In genomic region chr5:107817951-107818350, GRCh38 we compare ENCODE assay signal across 1 cellular context.
TF ChIP-seq lines count a peak whose summit lies in the region.

No MANE protein-coding gene starts in this region.

TF ChIP-seq in SK-N-SH, 30 proteins besides CTCF, POLR2A, EP300 and RAD21 (continued from another document):
- TF ChIP-seq, protein P1, sequence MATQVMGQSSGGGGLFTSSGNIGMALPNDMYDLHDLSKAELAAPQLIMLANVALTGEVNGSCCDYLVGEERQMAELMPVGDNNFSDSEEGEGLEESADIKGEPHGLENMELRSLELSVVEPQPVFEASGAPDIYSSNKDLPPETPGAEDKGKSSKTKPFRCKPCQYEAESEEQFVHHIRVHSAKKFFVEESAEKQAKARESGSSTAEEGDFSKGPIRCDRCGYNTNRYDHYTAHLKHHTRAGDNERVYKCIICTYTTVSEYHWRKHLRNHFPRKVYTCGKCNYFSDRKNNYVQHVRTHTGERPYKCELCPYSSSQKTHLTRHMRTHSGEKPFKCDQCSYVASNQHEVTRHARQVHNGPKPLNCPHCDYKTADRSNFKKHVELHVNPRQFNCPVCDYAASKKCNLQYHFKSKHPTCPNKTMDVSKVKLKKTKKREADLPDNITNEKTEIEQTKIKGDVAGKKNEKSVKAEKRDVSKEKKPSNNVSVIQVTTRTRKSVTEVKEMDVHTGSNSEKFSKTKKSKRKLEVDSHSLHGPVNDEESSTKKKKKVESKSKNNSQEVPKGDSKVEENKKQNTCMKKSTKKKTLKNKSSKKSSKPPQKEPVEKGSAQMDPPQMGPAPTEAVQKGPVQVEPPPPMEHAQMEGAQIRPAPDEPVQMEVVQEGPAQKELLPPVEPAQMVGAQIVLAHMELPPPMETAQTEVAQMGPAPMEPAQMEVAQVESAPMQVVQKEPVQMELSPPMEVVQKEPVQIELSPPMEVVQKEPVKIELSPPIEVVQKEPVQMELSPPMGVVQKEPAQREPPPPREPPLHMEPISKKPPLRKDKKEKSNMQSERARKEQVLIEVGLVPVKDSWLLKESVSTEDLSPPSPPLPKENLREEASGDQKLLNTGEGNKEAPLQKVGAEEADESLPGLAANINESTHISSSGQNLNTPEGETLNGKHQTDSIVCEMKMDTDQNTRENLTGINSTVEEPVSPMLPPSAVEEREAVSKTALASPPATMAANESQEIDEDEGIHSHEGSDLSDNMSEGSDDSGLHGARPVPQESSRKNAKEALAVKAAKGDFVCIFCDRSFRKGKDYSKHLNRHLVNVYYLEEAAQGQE (IDR thresholded peaks at IDR 0.05; ENCODE audit: low read depth, low read length), result no peak
- TF ChIP-seq POLR2AphosphoS5 (IDR thresholded peaks at IDR 0.05; ENCODE audit: low read depth, low read length) (no peak), MEF2A (IDR thresholded peaks at IDR 0.05; ENCODE audit: borderline replicate concordance, low read depth) (no peak), TCF12 (IDR thresholded peaks at IDR 0.05) (no peak), CHD2 (IDR thresholded peaks at IDR 0.05; ENCODE audit: low read length, partially characterized antibody) (no peak), SMC3 (IDR thresholded peaks at IDR 0.05; ENCODE audit: low read depth, low read length) (no peak), USF1 (IDR thresholded peaks at IDR 0.05; ENCODE audit: borderline replicate concordance, low read depth) (no peak)
- TF ChIP-seq, protein P2, sequence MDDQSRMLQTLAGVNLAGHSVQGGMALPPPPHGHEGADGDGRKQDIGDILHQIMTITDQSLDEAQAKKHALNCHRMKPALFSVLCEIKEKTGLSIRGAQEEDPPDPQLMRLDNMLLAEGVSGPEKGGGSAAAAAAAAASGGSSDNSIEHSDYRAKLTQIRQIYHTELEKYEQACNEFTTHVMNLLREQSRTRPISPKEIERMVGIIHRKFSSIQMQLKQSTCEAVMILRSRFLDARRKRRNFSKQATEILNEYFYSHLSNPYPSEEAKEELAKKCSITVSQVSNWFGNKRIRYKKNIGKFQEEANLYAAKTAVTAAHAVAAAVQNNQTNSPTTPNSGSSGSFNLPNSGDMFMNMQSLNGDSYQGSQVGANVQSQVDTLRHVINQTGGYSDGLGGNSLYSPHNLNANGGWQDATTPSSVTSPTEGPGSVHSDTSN (IDR thresholded peaks at IDR 0.05), result no peak
- TF ChIP-seq, protein P3, sequence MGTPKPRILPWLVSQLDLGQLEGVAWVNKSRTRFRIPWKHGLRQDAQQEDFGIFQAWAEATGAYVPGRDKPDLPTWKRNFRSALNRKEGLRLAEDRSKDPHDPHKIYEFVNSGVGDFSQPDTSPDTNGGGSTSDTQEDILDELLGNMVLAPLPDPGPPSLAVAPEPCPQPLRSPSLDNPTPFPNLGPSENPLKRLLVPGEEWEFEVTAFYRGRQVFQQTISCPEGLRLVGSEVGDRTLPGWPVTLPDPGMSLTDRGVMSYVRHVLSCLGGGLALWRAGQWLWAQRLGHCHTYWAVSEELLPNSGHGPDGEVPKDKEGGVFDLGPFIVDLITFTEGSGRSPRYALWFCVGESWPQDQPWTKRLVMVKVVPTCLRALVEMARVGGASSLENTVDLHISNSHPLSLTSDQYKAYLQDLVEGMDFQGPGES (IDR thresholded peaks at IDR 0.05; ENCODE audit: low read depth, low read length), result no peak
TF ChIP-seq in SK-N-SH: peak in this region for 0.
